Comparison of ENCODE assay signal across 34 cellular contexts in the genomic region with DNA sequence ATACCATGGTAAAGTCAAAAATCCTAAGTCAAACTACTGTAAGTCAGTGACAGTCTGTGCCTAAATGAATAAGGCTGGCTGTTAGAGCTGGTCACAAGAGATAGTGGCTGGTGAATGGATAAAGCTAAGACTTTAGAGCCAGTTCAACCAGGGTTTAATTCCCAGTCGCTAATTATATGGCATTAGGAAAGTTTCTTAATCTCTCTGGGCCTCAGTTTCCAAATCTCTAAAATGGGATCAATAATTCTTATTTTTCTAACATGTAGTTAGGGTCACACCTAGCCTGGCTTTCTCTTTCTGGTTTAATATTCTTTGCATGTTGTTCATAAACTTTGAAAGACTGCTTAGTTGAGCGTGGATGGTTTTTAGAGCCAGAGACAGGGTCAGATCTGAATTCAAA.
"Had no signal": no experiment of that assay in that cellular context is flagged by ENCODE, and none has a peak within 500 bp of the region (broad histone marks: within the 10 kb centered on the region; RNA-seq: fewer than 3 reads in every experiment).

No MANE protein-coding gene starts in this region.

- H3K4me3 ChIP-seq: MG63 had no signal

- H3K27me3 ChIP-seq: MG63 had no signal

- H3K9me3 ChIP-seq: MG63 had no signal

- DNase-seq: Karpas-422, MG63, MM.1S, MV-4-11, NCI-H1048, NCI-H1092, NCI-H1092 treated with DMSO at 0.1 percent for 48 hours, NCI-H1105, NCI-H1105 treated with DMSO at 0.1 percent for 48 hours, NCI-H1417, NCI-H1417 treated with DMSO at 0.1 percent for 48 hours, NCI-H1436, NCI-H1436 treated with DMSO at 0.1 percent for 48 hours, NCI-H146, NCI-H1694, NCI-H1694 treated with DMSO at 0.1 percent for 48 hours, NCI-H187, NCI-H187 treated with DMSO at 0.1 percent for 48 hours, NCI-H1930, NCI-H2029, NCI-H2029 treated with DMSO at 0.1 percent for 48 hours, NCI-H2081, NCI-H2081 treated with DMSO at 0.1 percent for 48 hours, NCI-H2107, NCI-H2171, NCI-H2171 treated with DMSO at 0.1 percent for 48 hours, NCI-H2227 treated with DMSO at 0.1 percent for 48 hours, NCI-H226, NCI-H345, NCI-H446, NCI-H446 treated with DMSO at 0.1 percent for 48 hours, NCI-H510A, NCI-H510A treated with DMSO at 0.1 percent for 48 hours, NCI-H524 treated with DMSO at 0.1 percent for 48 hours had no signal

- H3K36me3 ChIP-seq: MG63 had no signal
